Comparison of ENCODE assay signal across 8 cellular contexts in genomic region chr3:58471025-58471887, GRCh38. TPM values are rescaled to one million over a fixed set of nuclear protein-coding genes. Genes with fewer than 3 reads are reported as not detected.
DNase-seq lines count a peak whose midpoint lies in the region; ATAC-seq and TF ChIP-seq lines count a peak whose summit lies in the region.
"Had no signal": no experiment of that assay in that cellular context is flagged by ENCODE, and none has a peak within 500 bp of the region (broad histone marks: within the 10 kb centered on the region; RNA-seq: fewer than 3 reads in every experiment).

No MANE protein-coding gene starts in this region.

- peak overlapping the region; percentile 83 for H3K27ac Mint-ChIP-seq in T-helper 2 cell treated with Interferon-gamma antibody and Interleukin-4, amounts not matched to agents 5 μg/mL and 100 μg/mL, for 36 hours
- peak overlapping the region; percentile 83 for H3K27ac Mint-ChIP-seq in dendritic cell treated with granulocyte-macrophage colony-stimulating factor and Interleukin-4, amounts not matched to agents 40 ng/mL and 50 ng/mL, for 4 days
- H3K27ac Mint-ChIP-seq: activated naive CD4-positive, alpha-beta T cell treated with anti-CD3 and anti-CD28 coated beads, Interleukin-2, amount 50 U/mL, for 24 hours had no signal

- DNase-seq in GM13976 (ENCODE audit: low spot score): peak; percentile 56
- peak; percentile 2 for DNase-seq in NCI-H1105 treated with DMSO at 0.1 percent for 48 hours (lab: John Stamatoyannopoulos, UW)
- DNase-seq in T-helper 2 cell treated with Interferon-gamma antibody and Interleukin-4, amounts not matched to agents 5 μg/mL and 100 μg/mL, for 36 hours (ENCODE audit: low spot score): peak; percentile 83
- peak; percentile 83 for DNase-seq in myocyte (ENCODE audit: low read depth)
- no peak for DNase-seq in HuH-7 (ENCODE audit: low spot score)

- H3K27me3 Mint-ChIP-seq in T-helper 2 cell treated with Interferon-gamma antibody and Interleukin-4, amounts not matched to agents 5 μg/mL and 100 μg/mL, for 36 hours (ENCODE audit: low read depth): no peaks in the 10 kb centered on the region
- H3K27me3 Mint-ChIP-seq in dendritic cell treated with granulocyte-macrophage colony-stimulating factor and Interleukin-4, amounts not matched to agents 40 ng/mL and 50 ng/mL, for 4 days: no peaks in the 10 kb centered on the region
- H3K27me3 Mint-ChIP-seq: activated naive CD4-positive, alpha-beta T cell treated with anti-CD3 and anti-CD28 coated beads, Interleukin-2, amount 50 U/mL, for 24 hours had no signal

- intact Hi-C loops in dendritic cell treated with granulocyte-macrophage colony-stimulating factor and Interleukin-4, amounts not matched to agents 40 ng/mL and 50 ng/mL, for 4 days (cut with micrococcal nuclease): no loop called here

- H3K4me3 Mint-ChIP-seq in T-helper 2 cell treated with Interferon-gamma antibody and Interleukin-4, amounts not matched to agents 5 μg/mL and 100 μg/mL, for 36 hours: peak overlapping the region; percentile 59
- H3K4me3 Mint-ChIP-seq in dendritic cell treated with granulocyte-macrophage colony-stimulating factor and Interleukin-4, amounts not matched to agents 40 ng/mL and 50 ng/mL, for 4 days: peak overlapping the region; percentile 21
- H3K4me3 Mint-ChIP-seq: activated naive CD4-positive, alpha-beta T cell treated with anti-CD3 and anti-CD28 coated beads, Interleukin-2, amount 50 U/mL, for 24 hours had no signal

- H3K9me3 Mint-ChIP-seq in T-helper 2 cell treated with Interferon-gamma antibody and Interleukin-4, amounts not matched to agents 5 μg/mL and 100 μg/mL, for 36 hours: no peaks in the 10 kb centered on the region
- H3K9me3 Mint-ChIP-seq in dendritic cell treated with granulocyte-macrophage colony-stimulating factor and Interleukin-4, amounts not matched to agents 40 ng/mL and 50 ng/mL, for 4 days: no peaks in the 10 kb centered on the region
- H3K9me3 Mint-ChIP-seq: activated naive CD4-positive, alpha-beta T cell treated with anti-CD3 and anti-CD28 coated beads, Interleukin-2, amount 50 U/mL, for 24 hours had no signal

- no peaks in the 10 kb centered on the region for H3K36me3 Mint-ChIP-seq in T-helper 2 cell treated with Interferon-gamma antibody and Interleukin-4, amounts not matched to agents 5 μg/mL and 100 μg/mL, for 36 hours (ENCODE audit: low read depth)
- no peaks in the 10 kb centered on the region for H3K36me3 Mint-ChIP-seq in dendritic cell treated with granulocyte-macrophage colony-stimulating factor and Interleukin-4, amounts not matched to agents 40 ng/mL and 50 ng/mL, for 4 days (ENCODE audit: low read depth)
- H3K36me3 Mint-ChIP-seq: activated naive CD4-positive, alpha-beta T cell treated with anti-CD3 and anti-CD28 coated beads, Interleukin-2, amount 50 U/mL, for 24 hours had no signal

- TF ChIP-seq CTCF in GM13976 (IDR thresholded peaks at IDR 0.05; ENCODE audit: borderline replicate concordance, control extremely low read depth, extremely low read depth, insufficient read depth, missing control alignments): no peak

- no peak for ATAC-seq in GM21717 (IDR thresholded peaks at IDR 0.05; ENCODE audit: unreplicated experiment)

- H3K4me1 Mint-ChIP-seq in T-helper 2 cell treated with Interferon-gamma antibody and Interleukin-4, amounts not matched to agents 5 μg/mL and 100 μg/mL, for 36 hours (ENCODE audit: low read depth): peaks cover 45% of the 10 kb centered on the region
- H3K4me1 Mint-ChIP-seq in dendritic cell treated with granulocyte-macrophage colony-stimulating factor and Interleukin-4, amounts not matched to agents 40 ng/mL and 50 ng/mL, for 4 days (ENCODE audit: low read depth): peaks cover 73% of the 10 kb centered on the region

- in situ Hi-C loops in GM13976 (cut with MboI; ENCODE audit: low sequenced_read_pairs, unreplicated experiment): no loop called here

RNA-seq across cellular contexts. Expression of gene KCTD6, which starts 20.6 kb away (rescaled TPM):
- total RNA-seq in myocyte: 11.7 and 14.0 TPM in 2 replicates
- polyA plus RNA-seq in myocyte (2012): 5.2 TPM

RNA-seq across cellular contexts. Expression of gene PDHB, which starts 37.6 kb away (rescaled TPM):
- 196 and 319 TPM in 2 replicates for total RNA-seq in myocyte
- 124 TPM for polyA plus RNA-seq in myocyte (2012)
